17 cellular contexts compared by ENCODE assay signal in genomic region chr16:22239131-22239805, GRCh38. TPM values are rescaled to one million over a fixed set of nuclear protein-coding genes. Genes with fewer than 3 reads are reported as not detected.
DNase-seq lines count a peak whose midpoint lies in the region; ATAC-seq and TF ChIP-seq lines count a peak whose summit lies in the region.
"Had no signal": no experiment of that assay in that cellular context is flagged by ENCODE, and none has a peak within 500 bp of the region (broad histone marks: within the 10 kb centered on the region; RNA-seq: fewer than 3 reads in every experiment).

No MANE protein-coding gene starts in this region.

- H2AK5ac ChIP-seq in H9 (ENCODE audit: insufficient read length, low read length) = no peak overlapping the region

- no peak overlapping the region for H4K5ac ChIP-seq in H9 (ENCODE audit: insufficient read length, low read depth, low read length)

- no peak overlapping the region for H3T11ph ChIP-seq in H9 (ENCODE audit: low read length)

- whole genome bisulfite sequencing in H9 (ENCODE audit: extremely low coverage, insufficient read length, low lambda C conversion rate) = no CpG with 5 or more reads among the region's 14 CpGs

- H3K36me3 ChIP-seq in skeletal muscle tissue (ENCODE audit: control insufficient read depth in 3 of 3, insufficient read depth in 3 of 3, low read length in 3 of 3) = peaks cover 3 to 9% (median 6%) of the 10 kb centered on the region in 3 donors

- no peak for TF ChIP-seq CTCF in H9 (conservative IDR thresholded peaks at IDR 0.05)

- H3K4ac ChIP-seq in H9 (ENCODE audit: low read depth, low read length) = no peak overlapping the region

- no peaks in the 10 kb centered on the region for H3K27me3 Mint-ChIP-seq in activated CD4-positive, alpha-beta T cell treated with anti-CD3 and anti-CD28 coated beads, Interleukin-2, amount 10 ng/mL, durations not matched to agents 7 days and 5 days
- H3K27me3 Mint-ChIP-seq in H9 (ENCODE audit: low read depth) = no peaks in the 10 kb centered on the region
- H3K27me3 Mint-ChIP-seq in dendritic cell treated with granulocyte-macrophage colony-stimulating factor and Interleukin-4, amounts not matched to agents 40 ng/mL and 50 ng/mL, for 4 days = no peaks in the 10 kb centered on the region
- no peaks in the 10 kb centered on the region for H3K27me3 Mint-ChIP-seq in stimulated activated naive B cell treated with anti-CD40 and anti-IgM and Interleukin-4, amounts not matched to agents 10 μg/mL and 1 μg/mL and 100 μg/mL, for 72 hours

- H3K14ac ChIP-seq in H9 (ENCODE audit: insufficient read depth, low read length) = no peak overlapping the region

- intact Hi-C loops in dendritic cell treated with granulocyte-macrophage colony-stimulating factor and Interleukin-4, amounts not matched to agents 40 ng/mL and 50 ng/mL, for 4 days (cut with micrococcal nuclease) = no loop called here

- H3K27me3 ChIP-seq in H9 (ENCODE audit: insufficient read depth, low read length) = no peaks in the 10 kb centered on the region
- no peaks in the 10 kb centered on the region for H3K27me3 ChIP-seq in skeletal muscle tissue (ENCODE audit: control insufficient read depth in 3 of 3, insufficient read depth in 3 of 3, low read length in 3 of 3)
- H3K27me3 ChIP-seq: hepatocyte had no signal

- H3K4me1 Mint-ChIP-seq in activated CD4-positive, alpha-beta T cell treated with anti-CD3 and anti-CD28 coated beads, Interleukin-2, amount 10 ng/mL, durations not matched to agents 7 days and 5 days = peaks cover 36% of the 10 kb centered on the region
- H3K4me1 Mint-ChIP-seq in H9 = no peaks in the 10 kb centered on the region
- H3K4me1 Mint-ChIP-seq in dendritic cell treated with granulocyte-macrophage colony-stimulating factor and Interleukin-4, amounts not matched to agents 40 ng/mL and 50 ng/mL, for 4 days (ENCODE audit: low read depth) = peaks cover 30% of the 10 kb centered on the region
- H3K4me1 Mint-ChIP-seq in stimulated activated naive B cell treated with anti-CD40 and anti-IgM and Interleukin-4, amounts not matched to agents 10 μg/mL and 1 μg/mL and 100 μg/mL, for 72 hours = peaks cover 11 to 18% of the 10 kb centered on the region in 2 donors

- CTCF ChIA-PET in activated CD4-positive, alpha-beta T cell treated with anti-CD3 and anti-CD28 coated beads, Interleukin-2, amount 10 ng/mL, durations not matched to agents 7 days and 5 days (lab: Charles Lee) = interaction anchor here (0.6 to 1.9 kb wide), 2 partner anchors 21 to 1358 kb away, joined by 4 read pairs; no protein-coding TSS in a partner anchor

- POLR2A ChIA-PET in activated CD4-positive, alpha-beta T cell treated with anti-CD3 and anti-CD28 coated beads, Interleukin-2, amount 10 ng/mL, durations not matched to agents 7 days and 5 days (lab: Charles Lee) = no interaction called here

- no peak for ATAC-seq in stimulated activated naive B cell treated with anti-CD40 and anti-IgM and Interleukin-4, amounts not matched to agents 10 μg/mL and 1 μg/mL and 100 μg/mL, for 72 hours (replicated peaks)
- ATAC-seq: K562 had no signal

- no peak overlapping the region for H2BK5ac ChIP-seq in H9 (ENCODE audit: insufficient read length, low read length)

- H3K4me3 Mint-ChIP-seq in activated CD4-positive, alpha-beta T cell treated with anti-CD3 and anti-CD28 coated beads, Interleukin-2, amount 10 ng/mL, durations not matched to agents 7 days and 5 days = no peak overlapping the region
- no peak overlapping the region for H3K4me3 Mint-ChIP-seq in H9
- H3K4me3 Mint-ChIP-seq in dendritic cell treated with granulocyte-macrophage colony-stimulating factor and Interleukin-4, amounts not matched to agents 40 ng/mL and 50 ng/mL, for 4 days = no peak overlapping the region
- no peak overlapping the region for H3K4me3 Mint-ChIP-seq in stimulated activated naive B cell treated with anti-CD40 and anti-IgM and Interleukin-4, amounts not matched to agents 10 μg/mL and 1 μg/mL and 100 μg/mL, for 72 hours

- no peak for DNase-seq in activated CD4-positive, alpha-beta T cell treated with anti-CD3 and anti-CD28 coated beads, Interleukin-2, amount 10 ng/mL, durations not matched to agents 7 days and 5 days
- no peak for DNase-seq in activated CD4-positive, alpha-beta T cell treated with anti-CD3 and anti-CD28 coated beads, Interleukin-2, amount 50 U/mL, for 48 hours
- DNase-seq in H9 (no peak), NCI-H524 (lab: John Stamatoyannopoulos, UW) (no peak), caudate nucleus (lab: John Stamatoyannopoulos, UW) (no peak)
- DNase-seq in stimulated activated naive B cell treated with anti-CD40 and anti-IgM and Interleukin-4, amounts not matched to agents 10 μg/mL and 1 μg/mL and 100 μg/mL, for 72 hours = no peak
- DNase-seq: cerebellar nuclear complex; EL; NCI-H187; NCI-H748 treated with DMSO at 0.1 percent for 48 hours; occipital lobe; stimulated activated CD4-positive, alpha-beta T cell treated with anti-CD3 and anti-CD28 coated beads, Interleukin-12 subunit alpha, Interleukin-12 subunit beta, amount 100 ng/mL, for 4 hours had no signal

- H4K20me1 ChIP-seq in H9 (ENCODE audit: control insufficient read depth, insufficient read depth, insufficient read length) = no peaks in the 10 kb centered on the region

- no peak overlapping the region for H3K56ac ChIP-seq in H9 (ENCODE audit: insufficient read length, low read depth, low read length)

- no peak overlapping the region for H3K4me3 ChIP-seq in skeletal muscle tissue (ENCODE audit: low read length in 3 of 3)
- H3K4me3 ChIP-seq: hepatocyte, K562 had no signal

- no peaks in the 10 kb centered on the region for H3K23me2 ChIP-seq in H9 (ENCODE audit: insufficient read length, low read depth, low read length, poor library complexity, severe bottlenecking)

- no peak overlapping the region for H2BK15ac ChIP-seq in H9 (ENCODE audit: low read depth, low read length)

- peak overlapping the region; percentile 79 for H3K27ac Mint-ChIP-seq in activated CD4-positive, alpha-beta T cell treated with anti-CD3 and anti-CD28 coated beads, Interleukin-2, amount 10 ng/mL, durations not matched to agents 7 days and 5 days
- peak overlapping the region in 2 of 3 experiments; percentile 24 to 72; a peak in 4 of 7 replicates for H3K27ac Mint-ChIP-seq in H9
- peak overlapping the region; percentile 73 for H3K27ac Mint-ChIP-seq in dendritic cell treated with granulocyte-macrophage colony-stimulating factor and Interleukin-4, amounts not matched to agents 40 ng/mL and 50 ng/mL, for 4 days
- H3K27ac Mint-ChIP-seq in stimulated activated naive B cell treated with anti-CD40 and anti-IgM and Interleukin-4, amounts not matched to agents 10 μg/mL and 1 μg/mL and 100 μg/mL, for 72 hours = no peak overlapping the region

- no peak overlapping the region for H4K8ac ChIP-seq in H9 (replicated peaks; ENCODE audit: insufficient read length, low read depth, low read length)

- no peak overlapping the region for H2BK120ac ChIP-seq in H9 (ENCODE audit: low read depth, low read length, poor library complexity, severe bottlenecking)

- no peak overlapping the region for H2AFZ ChIP-seq in H9 (ENCODE audit: low read length)
- H2AFZ ChIP-seq: hepatocyte had no signal

- no peak overlapping the region for H3K23ac ChIP-seq in H9 (ENCODE audit: insufficient read length, low read depth, low read length)

- H3K79me1 ChIP-seq in H9 (ENCODE audit: insufficient read depth, low read depth, low read length, poor library complexity, severe bottlenecking) = no peaks in the 10 kb centered on the region

- H3K27ac ChIP-seq in H9 (ENCODE audit: insufficient read length, low read depth, low read length) (no peak overlapping the region), skeletal muscle tissue (ENCODE audit: low read depth, low read length) (peak overlapping the region; percentile 12), caudate nucleus (ENCODE audit: low read depth, low read length) (no peak overlapping the region)
- H3K27ac ChIP-seq: epithelial cell of prostate, hepatocyte had no signal

- no peak overlapping the region for H2BK20ac ChIP-seq in H9 (ENCODE audit: low read depth, low read length, poor library complexity, severe bottlenecking)

- peaks cover 18% of the 10 kb centered on the region for H3K36me3 Mint-ChIP-seq in activated CD4-positive, alpha-beta T cell treated with anti-CD3 and anti-CD28 coated beads, Interleukin-2, amount 10 ng/mL, durations not matched to agents 7 days and 5 days (ENCODE audit: low read depth)
- peaks cover 0 to 10% (median 9%) of the 10 kb centered on the region in 3 experiments; a peak in 5 of 7 replicates for H3K36me3 Mint-ChIP-seq in H9 (ENCODE audit: insufficient read depth in 1 of 3, low read depth in 3 of 3)
- peaks cover 84% of the 10 kb centered on the region for H3K36me3 Mint-ChIP-seq in dendritic cell treated with granulocyte-macrophage colony-stimulating factor and Interleukin-4, amounts not matched to agents 40 ng/mL and 50 ng/mL, for 4 days (ENCODE audit: low read depth)
- peaks cover 27 to 36% of the 10 kb centered on the region in 2 donors for H3K36me3 Mint-ChIP-seq in stimulated activated naive B cell treated with anti-CD40 and anti-IgM and Interleukin-4, amounts not matched to agents 10 μg/mL and 1 μg/mL and 100 μg/mL, for 72 hours

- H3K18ac ChIP-seq in H9 (ENCODE audit: insufficient read length, low read depth, low read length) = no peak overlapping the region

- H3K9me3 ChIP-seq in H9 (ENCODE audit: control insufficient read depth, low read depth, low read length) (no peaks in the 10 kb centered on the region), skeletal muscle tissue (ENCODE audit: control insufficient read depth in 3 of 3, low read length in 3 of 3) (no peaks in the 10 kb centered on the region)

- no peaks in the 10 kb centered on the region for H3K79me2 ChIP-seq in H9 (ENCODE audit: insufficient read depth, low read length)

- H4K91ac ChIP-seq in H9 (ENCODE audit: insufficient read length, low read depth, low read length) = no peak overlapping the region

- H3K9ac ChIP-seq in H9 (ENCODE audit: extremely low read depth, insufficient read length, low read length) (no peak overlapping the region), skeletal muscle tissue (ENCODE audit: low read depth in 1 of 3, low read length in 3 of 3) (peak overlapping the region in 1 of 3 donors; percentile 25)

- H3K9me3 Mint-ChIP-seq in activated CD4-positive, alpha-beta T cell treated with anti-CD3 and anti-CD28 coated beads, Interleukin-2, amount 10 ng/mL, durations not matched to agents 7 days and 5 days = no peaks in the 10 kb centered on the region
- no peaks in the 10 kb centered on the region for H3K9me3 Mint-ChIP-seq in H9
- H3K9me3 Mint-ChIP-seq in dendritic cell treated with granulocyte-macrophage colony-stimulating factor and Interleukin-4, amounts not matched to agents 40 ng/mL and 50 ng/mL, for 4 days = no peaks in the 10 kb centered on the region
- H3K9me3 Mint-ChIP-seq in stimulated activated naive B cell treated with anti-CD40 and anti-IgM and Interleukin-4, amounts not matched to agents 10 μg/mL and 1 μg/mL and 100 μg/mL, for 72 hours = no peaks in the 10 kb centered on the region

- H3K4me1 ChIP-seq in H9 (ENCODE audit: insufficient read depth, low read length) = no peaks in the 10 kb centered on the region
- peaks cover 9 to 15% (median 11%) of the 10 kb centered on the region in 3 donors for H3K4me1 ChIP-seq in skeletal muscle tissue (ENCODE audit: control insufficient read depth in 3 of 3, insufficient read depth in 3 of 3, low read length in 3 of 3)

- H3K4me2 ChIP-seq in H9 (ENCODE audit: insufficient read depth, insufficient read length, low read length) = no peak overlapping the region
- H3K4me2 ChIP-seq: hepatocyte had no signal

- H2BK12ac ChIP-seq in H9 (ENCODE audit: insufficient read length, low read depth, low read length) = no peak overlapping the region

RNA-seq across cellular contexts. Expression of gene EEF2K, which starts 33.2 kb away (rescaled TPM):
- total RNA-seq in activated CD4-positive, alpha-beta T cell treated with anti-CD3 and anti-CD28 coated beads, Interleukin-2, amount 10 ng/mL, durations not matched to agents 7 days and 5 days = 10 to 100 TPM; 21.9 to 23.8 TPM
- total RNA-seq in H9 (2021) (19.6 and 20.7 TPM in 2 replicates), skeletal muscle tissue (86.1 TPM)

RNA-seq across cellular contexts. Expression of gene POLR3E, which starts 57.9 kb away (rescaled TPM):
- 10 to 100 TPM; 52.4 to 54.3 TPM for total RNA-seq in activated CD4-positive, alpha-beta T cell treated with anti-CD3 and anti-CD28 coated beads, Interleukin-2, amount 10 ng/mL, durations not matched to agents 7 days and 5 days
- total RNA-seq in H9 (2021) = 101 and 103 TPM in 2 replicates
- total RNA-seq in skeletal muscle tissue = 22.4 TPM
